1 cellular context compared by ENCODE assay signal in genomic region chrX:20285513-20285912, GRCh38.
TF ChIP-seq lines count a peak whose summit lies in the region.

No MANE protein-coding gene starts in this region.

TF ChIP-seq in IMR-90, 13 proteins besides CTCF, POLR2A, EP300 and RAD21 (continued from another document):
- TF ChIP-seq RCOR1 (IDR thresholded peaks at IDR 0.05; ENCODE audit: insufficient replicate concordance, low read length) = no peak
- no peak for TF ChIP-seq MXI1 (IDR thresholded peaks at IDR 0.05; ENCODE audit: borderline replicate concordance, low read depth, low read length)
- TF ChIP-seq MAZ (IDR thresholded peaks at IDR 0.05; ENCODE audit: borderline replicate concordance, low read depth, low read length) = no peak
- TF ChIP-seq FOS (IDR thresholded peaks at IDR 0.05; ENCODE audit: low read depth, low read length) = no peak
- TF ChIP-seq SMC3 (IDR thresholded peaks at IDR 0.05; ENCODE audit: low read depth, low read length) = no peak
- TF ChIP-seq CHD1 (IDR thresholded peaks at IDR 0.05; ENCODE audit: low read depth, low read length) = no peak
- TF ChIP-seq RFX5 (IDR thresholded peaks at IDR 0.05; ENCODE audit: low read depth, low read length) = no peak
- TF ChIP-seq ELK1 (IDR thresholded peaks at IDR 0.05; ENCODE audit: borderline replicate concordance, low read depth, low read length) = no peak
TF ChIP-seq in IMR-90: peak in this region for 0.
